1 cellular context compared by ENCODE assay signal in the genomic region with DNA sequence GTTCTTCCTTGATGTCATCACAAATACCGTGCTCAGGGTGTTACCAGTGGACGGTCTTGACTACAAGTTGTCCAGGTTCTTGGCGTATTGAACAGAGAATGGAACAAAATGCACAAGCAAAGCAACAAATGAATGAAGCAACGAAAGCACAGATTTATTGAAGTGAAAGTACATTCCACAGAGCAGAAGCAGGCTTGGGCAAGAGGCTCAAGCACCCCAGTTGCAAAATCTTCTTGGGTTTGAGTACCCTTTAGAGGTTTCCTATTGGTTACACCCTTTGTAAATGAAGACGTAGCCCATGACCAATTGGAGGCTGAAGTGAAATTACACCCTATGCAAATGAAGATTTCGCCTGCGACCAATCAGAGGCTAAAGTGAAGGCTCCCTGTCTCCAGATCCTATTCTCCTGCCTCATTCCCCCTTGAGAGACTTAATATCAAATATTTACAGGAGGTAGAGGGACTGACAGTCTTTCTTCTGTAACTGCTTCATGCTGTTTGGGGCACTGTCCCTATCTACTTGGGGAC.
TF ChIP-seq lines count a peak whose summit lies in the region.

No MANE protein-coding gene starts in this region.

TF ChIP-seq in HepG2, 621 proteins besides CTCF, POLR2A, EP300 and RAD21:
- TF ChIP-seq ZNF20 (CRISPR knock-in tag; IDR thresholded peaks at IDR 0.05): peak; percentile 98
- TF ChIP-seq ELF3 (CRISPR knock-in tag; IDR thresholded peaks at IDR 0.05): no peak
- no peak for TF ChIP-seq STAG1 (CRISPR knock-in tag; IDR thresholded peaks at IDR 0.05)
- TF ChIP-seq, protein P1, sequence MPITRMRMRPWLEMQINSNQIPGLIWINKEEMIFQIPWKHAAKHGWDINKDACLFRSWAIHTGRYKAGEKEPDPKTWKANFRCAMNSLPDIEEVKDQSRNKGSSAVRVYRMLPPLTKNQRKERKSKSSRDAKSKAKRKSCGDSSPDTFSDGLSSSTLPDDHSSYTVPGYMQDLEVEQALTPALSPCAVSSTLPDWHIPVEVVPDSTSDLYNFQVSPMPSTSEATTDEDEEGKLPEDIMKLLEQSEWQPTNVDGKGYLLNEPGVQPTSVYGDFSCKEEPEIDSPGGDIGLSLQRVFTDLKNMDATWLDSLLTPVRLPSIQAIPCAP (CRISPR knock-in tag; IDR thresholded peaks at IDR 0.05; ENCODE audit: low read depth): no peak
- no peak for TF ChIP-seq RFX5 (IDR thresholded peaks at IDR 0.05; ENCODE audit: low read depth, low read length)
- no peak for TF ChIP-seq ESRRA (CRISPR knock-in tag; IDR thresholded peaks at IDR 0.05; ENCODE audit: low read depth)
